Comparison of ENCODE assay signal across 13 cellular contexts in genomic region chr3:124888482-124889441, GRCh38. TPM values are rescaled to one million over a fixed set of nuclear protein-coding genes. Genes with fewer than 3 reads are reported as not detected.
DNase-seq lines count a peak whose midpoint lies in the region; ATAC-seq, FAIRE-seq and TF ChIP-seq lines count a peak whose summit lies in the region.
"Had no signal": no experiment of that assay in that cellular context is flagged by ENCODE, and none has a peak within 500 bp of the region (broad histone marks: within the 10 kb centered on the region; RNA-seq: fewer than 3 reads in every experiment).

No MANE protein-coding gene starts in this region.

- H3K9me3 Mint-ChIP-seq in CD14-positive monocyte (peaks cover 0 to 11% (median 5%) of the 10 kb centered on the region in 7 donors), astrocyte (ENCODE audit: unreplicated experiment) (no peaks in the 10 kb centered on the region), naive B cell (no peaks in the 10 kb centered on the region)

- H3K4me1 Mint-ChIP-seq in CD14-positive monocyte (peaks cover 18% of the 10 kb centered on the region), astrocyte (ENCODE audit: low read depth, unreplicated experiment) (peaks cover 16% of the 10 kb centered on the region), naive B cell (peaks cover 0 to 6% (median 4%) of the 10 kb centered on the region in 3 donors)

- TF ChIP-seq CTCF in CD14-positive monocyte (IDR thresholded peaks at IDR 0.05) (no peak), astrocyte (IDR thresholded peaks at IDR 0.05; ENCODE audit: insufficient read depth, low read depth, low read length) (no peak)

- H3K4me3 Mint-ChIP-seq in CD14-positive monocyte, result peak overlapping the region; percentile 45 to 91
- H3K4me3 Mint-ChIP-seq in astrocyte (ENCODE audit: unreplicated experiment), result peak overlapping the region; percentile 76
- peak overlapping the region in 7 of 8 donors; percentile 3 to 88 (median 73) for H3K4me3 Mint-ChIP-seq in naive B cell

- H3K27ac Mint-ChIP-seq in CD14-positive monocyte (no peak overlapping the region), astrocyte (ENCODE audit: unreplicated experiment) (peak overlapping the region; percentile 73), naive B cell (no peak overlapping the region)

- H3K4me1 ChIP-seq in astrocyte (ENCODE audit: insufficient read depth, low read length), result peaks cover 27% of the 10 kb centered on the region

- DNase-seq in CD14-positive monocyte (ENCODE audit: low spot score) (no peak), H7 (no peak), astrocyte (ENCODE audit: low read depth) (no peak), naive B cell (no peak), ecto neural progenitor cell (ENCODE audit: low spot score) (no peak), NCI-H1048 (lab: John Stamatoyannopoulos, UW) (no peak), NCI-H82 treated with DMSO at 0.1 percent for 48 hours (lab: John Stamatoyannopoulos, UW; ENCODE audit: unreplicated experiment) (no peak)
- DNase-seq: NCI-H187 treated with DMSO at 0.1 percent for 48 hours, SHP77 had no signal

- H3K36me3 Mint-ChIP-seq in CD14-positive monocyte, result peaks cover 0 to 4% of the 10 kb centered on the region in 2 donors
- H3K36me3 Mint-ChIP-seq in astrocyte (ENCODE audit: low read depth, unreplicated experiment), result no peaks in the 10 kb centered on the region
- H3K36me3 Mint-ChIP-seq in naive B cell, result no peaks in the 10 kb centered on the region

- intact Hi-C loops in CD14-positive monocyte (cut with micrococcal nuclease), result loop anchor here in 1 of 2 donors (5.0 kb wide), 2 partner anchors 61 to 106 kb away; no protein-coding TSS in a partner anchor

- no peaks in the 10 kb centered on the region for H3K27me3 ChIP-seq in H7 (ENCODE audit: control insufficient read depth, insufficient read depth, low read length)
- H3K27me3 ChIP-seq in astrocyte (ENCODE audit: insufficient read depth, low read length), result no peaks in the 10 kb centered on the region
- H3K27me3 ChIP-seq: cardiac muscle cell had no signal

- no peaks in the 10 kb centered on the region for H4K20me1 ChIP-seq in astrocyte (ENCODE audit: insufficient read depth, low read length)

- peak overlapping the region; percentile 87 for H3K4me3 ChIP-seq in H7 (ENCODE audit: insufficient read depth, low read depth, low read length)
- no peak overlapping the region for H3K4me3 ChIP-seq in astrocyte (ENCODE audit: insufficient read depth, low read depth, low read length)

- no peaks in the 10 kb centered on the region; the same call in 1 of the 2 replicates for H3K36me3 ChIP-seq in H7 (replicated peaks; ENCODE audit: control insufficient read depth, insufficient read depth, low read length)
- no peaks in the 10 kb centered on the region for H3K36me3 ChIP-seq in astrocyte (ENCODE audit: insufficient read depth, low read length)
- H3K36me3 ChIP-seq: cardiac muscle cell had no signal

- H3K27me3 Mint-ChIP-seq in CD14-positive monocyte (ENCODE audit: low read depth in 3 of 3) (peaks cover 43 to 60% (median 56%) of the 10 kb centered on the region in 3 donors), astrocyte (ENCODE audit: low read depth, unreplicated experiment) (no peaks in the 10 kb centered on the region), naive B cell (peaks cover 45 to 62% (median 56%) of the 10 kb centered on the region in 3 donors)

- H3K79me2 ChIP-seq in astrocyte (ENCODE audit: insufficient read depth, low read length), result peaks cover 29% of the 10 kb centered on the region

- FAIRE-seq in astrocyte (lab: Jason Lieb, UNC), result no peak

- no peak overlapping the region for H2AFZ ChIP-seq in astrocyte (ENCODE audit: low read depth, low read length)

- H3K27ac ChIP-seq in astrocyte (ENCODE audit: low read depth, low read length), result no peak overlapping the region
- H3K27ac ChIP-seq: cardiac muscle cell had no signal

- no peaks in the 10 kb centered on the region for H3K9me3 ChIP-seq in astrocyte (ENCODE audit: insufficient read depth, low read depth, low read length)

- no peak overlapping the region for H3K4me2 ChIP-seq in astrocyte (ENCODE audit: low read length)

- ATAC-seq in naive B cell (ENCODE audit: low read depth in 2 of 2) (no peak), SK-N-SH treated with all-trans-retinoic acid at 6 μM for 48 hours (no peak)

- H3K9ac ChIP-seq in astrocyte (ENCODE audit: low read length), result no peak overlapping the region

TF ChIP-seq in SK-N-SH treated with all-trans-retinoic acid at 6 μM for 48 hours, 23 proteins besides CTCF, POLR2A, EP300 and RAD21:
- TF ChIP-seq ZFP3 (CRISPR knock-in tag; IDR thresholded peaks at IDR 0.05) (no peak), ISL1 (CRISPR knock-in tag; IDR thresholded peaks at IDR 0.05) (no peak), ESRRG (CRISPR knock-in tag; IDR thresholded peaks at IDR 0.05) (no peak), ZFP30 (CRISPR knock-in tag; IDR thresholded peaks at IDR 0.05) (no peak), CREB5 (CRISPR knock-in tag; IDR thresholded peaks at IDR 0.05; ENCODE audit: low read depth) (no peak), SNAI2 (CRISPR knock-in tag; IDR thresholded peaks at IDR 0.05) (no peak), OSR1 (CRISPR knock-in tag; IDR thresholded peaks at IDR 0.05) (no peak), TOX (CRISPR knock-in tag; IDR thresholded peaks at IDR 0.05; ENCODE audit: borderline replicate concordance) (no peak)
TF ChIP-seq in SK-N-SH treated with all-trans-retinoic acid at 6 μM for 48 hours: peak in this region for 0.

RNA-seq across cellular contexts. Expression of gene ITGB5, which starts 1.6 kb away (rescaled TPM):
- polyA plus RNA-seq in CD14-positive monocyte (1 to 10 TPM in 1 of 2 donors, under 1 TPM in 1; 0.68 to 1.0 TPM), naive B cell (ENCODE audit: low read depth in 6 of 6) (1 to 10 TPM in 2 of 6 donors, under 1 TPM in 2, not detected in 2; 0.22 to 2.0 (median 1.1) TPM)
- 377 and 459 TPM in 2 replicates for total RNA-seq in H7 (2014; rRNA removed; shearing (Covaris generic))
- total RNA-seq in astrocyte, result 139 and 201 TPM in 2 replicates

RNA-seq across cellular contexts. Expression of gene MUC13, which starts 45.8 kb away (rescaled TPM):
- not detected for polyA plus RNA-seq in CD14-positive monocyte
- total RNA-seq in H7 (2014; rRNA removed; shearing (Covaris generic)), result 0.04 TPM in 1 of 2 replicates, not detected in the other
- total RNA-seq in astrocyte, result not detected in 2 replicates
- not detected for polyA plus RNA-seq in naive B cell (ENCODE audit: low read depth in 6 of 6)
- total RNA-seq: cardiac muscle cell, esophagus mucosa, renal cortical epithelial cell had no signal
